ENCODE assay signal across 12 cellular contexts in genomic region chr19:7386308-7386707, GRCh38. TPM values are rescaled to one million over a fixed set of nuclear protein-coding genes. Genes with fewer than 3 reads are reported as not detected.
A peak's percentile ranks its signal among the peaks of the same experiment; 100 is the strongest.
DNase-seq lines count a peak whose midpoint lies in the region; ATAC-seq, FAIRE-seq and TF ChIP-seq lines count a peak whose summit lies in the region.
"Had no signal": no experiment of that assay in that cellular context is flagged by ENCODE, and none has a peak within 500 bp of the region (broad histone marks: within the 10 kb centered on the region; RNA-seq: fewer than 3 reads in every experiment).

No MANE protein-coding gene starts in this region.

- H4K8ac ChIP-seq in H1 (ENCODE audit: extremely low read depth, insufficient read depth, low read length), result no peak overlapping the region

- ATAC-seq in stimulated activated naive CD8-positive, alpha-beta T cell treated with anti-CD3 and anti-CD28 coated beads, Interleukin-15, amount 100 ng/mL, for 72 hours, result peak; percentile 62
- no peak for ATAC-seq in stimulated activated naive CD8-positive, alpha-beta T cell treated with anti-CD3 and anti-CD28 coated beads, Interleukin-15, Interleukin-2, amounts not matched to agents 100 U/mL and 50 U/mL, for 24 hours
- ATAC-seq in upper lobe of right lung (peak; percentile 85), GM18511 (IDR thresholded peaks at IDR 0.05; ENCODE audit: unreplicated experiment) (no peak)

- H4K91ac ChIP-seq in H1 (replicated peaks; ENCODE audit: insufficient read length, low read length), result no peak overlapping the region

- H3K9ac ChIP-seq in OCI-LY3 (ENCODE audit: low read length) (no peak overlapping the region), H1 (replicated peaks in 1 of 4; ENCODE audit: extremely low read depth in 1 of 4, low read depth in 3 of 4, low read length in 3 of 4) (no peak overlapping the region)

- no peak for TF ChIP-seq EP300 in H1 (IDR thresholded peaks at IDR 0.05; ENCODE audit: borderline replicate concordance in 1 of 2, low read depth in 2 of 2, low read length in 2 of 2)

- H3K4ac ChIP-seq in H1 (replicated peaks; ENCODE audit: insufficient read length, low read depth, low read length), result no peak overlapping the region

- H3K27me3 Mint-ChIP-seq in stimulated activated naive CD8-positive, alpha-beta T cell treated with anti-CD3 and anti-CD28 coated beads, Interleukin-15, amount 100 ng/mL, for 72 hours, result no peaks in the 10 kb centered on the region

- no peak for DNase-seq in stimulated activated naive CD8-positive, alpha-beta T cell treated with anti-CD3 and anti-CD28 coated beads, Interleukin-15, amount 100 ng/mL, for 72 hours
- no peak for DNase-seq in stimulated activated naive CD8-positive, alpha-beta T cell treated with anti-CD3 and anti-CD28 coated beads, Interleukin-15, Interleukin-2, amounts not matched to agents 100 U/mL and 50 U/mL, for 24 hours
- DNase-seq in H1 (ENCODE audit: low read depth in 1 of 2, low spot score in 2 of 2), result no peak
- DNase-seq in upper lobe of right lung, result no peak
- no peak for DNase-seq in NCI-H2196 (lab: John Stamatoyannopoulos, UW; ENCODE audit: unreplicated experiment)
- DNase-seq in NCI-H2081 treated with DMSO at 0.1 percent for 48 hours (lab: John Stamatoyannopoulos, UW), result no peak
- DNase-seq: head of caudate nucleus; MG63; NK-92 treated with Interleukin-12 subunit alpha and Interleukin-12 subunit beta, amount 100 ng/mL, for 24 hours; T-helper 9 cell had no signal

- no peak overlapping the region for H3K18ac ChIP-seq in H1 (ENCODE audit: extremely low read depth, low read length)

- no peak overlapping the region for H4K5ac ChIP-seq in H1 (ENCODE audit: insufficient read length, low read depth, low read length)

- H2BK5ac ChIP-seq in H1 (ENCODE audit: low read depth, low read length), result no peak overlapping the region

- H3K4me2 ChIP-seq in OCI-LY3 (ENCODE audit: low read length), result peak overlapping the region; percentile 81; the same call in 1 of the 2 replicates
- no peak overlapping the region for H3K4me2 ChIP-seq in H1 (ENCODE audit: insufficient read depth in 1 of 2, low read depth in 2 of 2, low read length in 2 of 2)

- TF ChIP-seq RAD21 in H1 (IDR thresholded peaks at IDR 0.05 in 1 of 2, conservative IDR thresholded peaks at IDR 0.05 in 1 of 2; ENCODE audit: low read depth in 2 of 2, low read length in 2 of 2), result peak; percentile 50 to 56

- CTCF ChIA-PET in H1 (lab: Charles Lee; ENCODE audit: partially characterized antibody), result interaction anchor here (0.7 to 2.1 kb wide), 6 partner anchors 9 to 109 kb away, joined by 3 to 7 read pairs (median 4); no protein-coding TSS in a partner anchor

- H3K9me3 ChIP-seq in OCI-LY3 (ENCODE audit: insufficient read depth, low read length), result no peaks in the 10 kb centered on the region
- no peaks in the 10 kb centered on the region for H3K9me3 ChIP-seq in H1 (ENCODE audit: insufficient read depth in 2 of 2, low read depth in 1 of 2, low read length in 1 of 2)
- H3K9me3 ChIP-seq in upper lobe of right lung, result no peaks in the 10 kb centered on the region
- H3K9me3 ChIP-seq: MG63 had no signal

- H2BK15ac ChIP-seq in H1 (ENCODE audit: low read length), result 0 out of 2 replicates have a peak overlapping the region, but pooled peaks have one; percentile 2

- no peak overlapping the region for H2AK5ac ChIP-seq in H1 (ENCODE audit: low read depth, low read length)

- peak overlapping the region in 1 of 2 donors; percentile 6 for H3K27ac Mint-ChIP-seq in stimulated activated naive CD8-positive, alpha-beta T cell treated with anti-CD3 and anti-CD28 coated beads, Interleukin-15, amount 100 ng/mL, for 72 hours

- no peak overlapping the region for H2BK120ac ChIP-seq in H1 (replicated peaks; ENCODE audit: low read depth, low read length)

- H3K36me3 ChIP-seq in OCI-LY3 (replicated peaks; ENCODE audit: low read depth, low read length) (no peaks in the 10 kb centered on the region), H1 (ENCODE audit: control insufficient read depth in 2 of 4, insufficient read depth in 4 of 4, low read length in 3 of 4) (no peaks in the 10 kb centered on the region), upper lobe of right lung (no peaks in the 10 kb centered on the region)
- H3K36me3 ChIP-seq: MG63 had no signal

- H3K4me1 ChIP-seq in OCI-LY3 (ENCODE audit: low read length) (peaks cover 21% of the 10 kb centered on the region), H1 (replicated peaks in 1 of 4; ENCODE audit: control insufficient read depth in 3 of 4, insufficient read depth in 4 of 4, low read length in 3 of 4) (0 out of 7 replicates have a peak, but pooled peaks cover 0 to 2% (median 0%) of the 10 kb centered on the region in 4 experiments), upper lobe of right lung (no peaks in the 10 kb centered on the region)

- no peak overlapping the region for H3K27ac ChIP-seq in OCI-LY3 (ENCODE audit: low read length)
- no peak overlapping the region for H3K27ac ChIP-seq in H1 (ENCODE audit: low read depth, low read length)
- H3K27ac ChIP-seq in upper lobe of right lung, result no peak overlapping the region

- H3K79me2 ChIP-seq in OCI-LY3 (ENCODE audit: low read length), result no peaks in the 10 kb centered on the region
- no peaks in the 10 kb centered on the region for H3K79me2 ChIP-seq in H1 (ENCODE audit: control insufficient read depth in 1 of 2, insufficient read depth in 2 of 2, low read length in 2 of 2)

- H3K23ac ChIP-seq in H1 (ENCODE audit: insufficient read length), result no peak overlapping the region

- H3K9me3 Mint-ChIP-seq in stimulated activated naive CD8-positive, alpha-beta T cell treated with anti-CD3 and anti-CD28 coated beads, Interleukin-15, amount 100 ng/mL, for 72 hours, result no peaks in the 10 kb centered on the region

- H2BK20ac ChIP-seq in H1 (ENCODE audit: low read length), result no peak overlapping the region

- H2BK12ac ChIP-seq in H1 (ENCODE audit: low read depth, low read length), result 0 out of 2 replicates have a peak overlapping the region, but pooled peaks have one; percentile 62

- 66% methylated on average over 9 of the region's 9 CpGs; no CpG with 5 or more reads in 1 of the 2 experiments for WGBS in H1 (ENCODE audit: extremely low coverage in 1 of 2, insufficient coverage in 1 of 2, insufficient read length in 1 of 2, insufficient replicate concordance in 2 of 2, low coverage in 1 of 2, low lambda C conversion rate in 2 of 2, missing lambda C conversion rate in 1 of 2), 2 experiments

- H3K27me3 ChIP-seq in OCI-LY3 (ENCODE audit: low read depth, low read length) (0 out of 2 replicates have a peak, but pooled peaks cover 3% of the 10 kb centered on the region), H1 (replicated peaks in 1 of 4; ENCODE audit: control insufficient read depth in 3 of 4, extremely low read depth in 1 of 4, insufficient read depth in 3 of 4, low read length in 3 of 4) (no peaks in the 10 kb centered on the region), upper lobe of right lung (no peaks in the 10 kb centered on the region)
- H3K27me3 ChIP-seq: MG63 had no signal

- peaks cover 3% of the 10 kb centered on the region for H3K4me1 Mint-ChIP-seq in stimulated activated naive CD8-positive, alpha-beta T cell treated with anti-CD3 and anti-CD28 coated beads, Interleukin-15, amount 100 ng/mL, for 72 hours

- TF ChIP-seq CTCF in OCI-LY3 (IDR thresholded peaks at IDR 0.05; ENCODE audit: low read depth, low read length) (peak; percentile 39), H1 (IDR thresholded peaks at IDR 0.05; ENCODE audit: control extremely low read depth in 1 of 3, insufficient read depth in 1 of 3, low read depth in 1 of 3, low read length in 3 of 3) (peak; percentile 15 to 51 (median 33); a peak in 3 of 4 replicates), upper lobe of right lung (IDR thresholded peaks at IDR 0.05) (no peak)

- no peaks in the 10 kb centered on the region for H3K79me1 ChIP-seq in H1 (ENCODE audit: low read depth, low read length)

- H3K56ac ChIP-seq in H1 (replicated peaks; ENCODE audit: insufficient read length, low read depth, low read length), result no peak overlapping the region

- no peak for TF ChIP-seq POLR2A in H1 (IDR thresholded peaks at IDR 0.05; ENCODE audit: control extremely low read depth in 1 of 2, low read depth in 2 of 2, low read length in 2 of 2)

- H3K14ac ChIP-seq in H1 (ENCODE audit: insufficient read length), result no peak overlapping the region

- H4K20me1 ChIP-seq in OCI-LY3 (ENCODE audit: insufficient read depth, low read length), result no peaks in the 10 kb centered on the region
- H4K20me1 ChIP-seq in H1 (replicated peaks in 1 of 2; ENCODE audit: control insufficient read depth in 1 of 2, insufficient read depth in 2 of 2, low read length in 2 of 2), result no peaks in the 10 kb centered on the region

- H2AFZ ChIP-seq in OCI-LY3 (ENCODE audit: low read depth, low read length) (no peak overlapping the region), H1 (ENCODE audit: low read length) (no peak overlapping the region)

- H3K4me3 Mint-ChIP-seq in stimulated activated naive CD8-positive, alpha-beta T cell treated with anti-CD3 and anti-CD28 coated beads, Interleukin-15, amount 100 ng/mL, for 72 hours, result no peak overlapping the region

- H3K4me3 ChIP-seq in OCI-LY3 (ENCODE audit: low read length) (no peak overlapping the region), H1 (ENCODE audit: extremely low read depth in 1 of 4, insufficient read depth in 2 of 4, low read depth in 3 of 4, low read length in 4 of 4) (no peak overlapping the region), upper lobe of right lung (no peak overlapping the region)
- H3K4me3 ChIP-seq: MG63 had no signal

- intact Hi-C loops in upper lobe of right lung (cut with DNase I), result no loop called here

- no peaks in the 10 kb centered on the region for H3K23me2 ChIP-seq in H1 (ENCODE audit: low read depth, low read length)

- no peak for FAIRE-seq in H1 (lab: Jason Lieb, UNC)

- POLR2A ChIA-PET in H1 (lab: Charles Lee; ENCODE audit: partially characterized antibody), result interaction anchor here (0.9 to 1.2 kb wide), 2 partner anchors 9 to 287 kb away, joined by 3 to 5 read pairs; no protein-coding TSS in a partner anchor

TF ChIP-seq in H1, 55 proteins besides CTCF, POLR2A, EP300 and RAD21 (continues in another document):
- 0 out of 4 replicates have a peak, but pooled peaks of 1 of the 2 experiments have one; percentile 47 for TF ChIP-seq SIN3A (conservative IDR thresholded peaks at IDR 0.05 in 1 of 2, IDR thresholded peaks at IDR 0.05 in 1 of 2; ENCODE audit: low read depth in 1 of 2, low read length in 2 of 2)
- TF ChIP-seq, protein P1, sequence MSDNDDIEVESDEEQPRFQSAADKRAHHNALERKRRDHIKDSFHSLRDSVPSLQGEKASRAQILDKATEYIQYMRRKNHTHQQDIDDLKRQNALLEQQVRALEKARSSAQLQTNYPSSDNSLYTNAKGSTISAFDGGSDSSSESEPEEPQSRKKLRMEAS (IDR thresholded peaks at IDR 0.05), result peak; percentile 66

RNA-seq across cellular contexts. Expression of gene ARHGEF18, which starts 37.6 kb away (rescaled TPM):
- total RNA-seq in H1 (2021; fragmentation: NEBNext Ultra II Directional; extraction: Animal tissue kit (Norgen Biotek cat#: 25700)), result 35.9 and 36.8 TPM in 2 replicates
- 12.2 and 17.4 TPM in 2 replicates for polyA plus RNA-seq in H1 (2011; rRNA removed)
- polyA plus RNA-seq in H1 (2011; cell fraction: cytosol; rRNA removed), result 17.4 TPM
- 25.3 TPM for polyA plus RNA-seq in H1 (2011; cell fraction: nucleus; rRNA removed)
- 20.2 to 26.9 TPM (median 23.4 TPM) in 4 replicates for polyA plus RNA-seq in H1 (2012, experiment 1 of 2)
- 17.9 TPM for polyA plus RNA-seq in H1 (2012, experiment 2 of 2)
- 17.7 TPM for polyA plus RNA-seq in H1 (2013, experiment 1 of 2)
- polyA plus RNA-seq in H1 (2013, experiment 2 of 2), result 17.2 TPM
- polyA minus RNA-seq in H1 (2011; rRNA and poly(A)+ RNA removed), result 8.3 and 9.1 TPM in 2 replicates
- polyA minus RNA-seq in H1 (2011; cell fraction: cytosol; rRNA and poly(A)+ RNA removed), result 20.8 TPM
- 15.8 TPM for polyA minus RNA-seq in H1 (2011; cell fraction: nucleus; rRNA and poly(A)+ RNA removed)
- 50.4 TPM for total RNA-seq in upper lobe of right lung

Comparison
In these comparisons a context has a peak if more than half of its experiments do, and no peak if none do; other contexts are left out.
1. ATAC-seq: peak in stimulated activated naive CD8-positive, alpha-beta T cell treated with anti-CD3 and anti-CD28 coated beads, Interleukin-15, amount 100 ng/mL, for 72 hours (single experiment) and upper lobe of right lung (single experiment); none in stimulated activated naive CD8-positive, alpha-beta T cell treated with anti-CD3 and anti-CD28 coated beads, Interleukin-15, Interleukin-2, amounts not matched to agents 100 U/mL and 50 U/mL, for 24 hours (single experiment) and GM18511 (single experiment).